ENCODE assay signal across 12 cellular contexts in genomic region chr15:69668049-69668705, GRCh38.
DNase-seq lines count a peak whose midpoint lies in the region; ATAC-seq and TF ChIP-seq lines count a peak whose summit lies in the region.
"Had no signal": no experiment of that assay in that cellular context is flagged by ENCODE, and none has a peak within 500 bp of the region (broad histone marks: within the 10 kb centered on the region; RNA-seq: fewer than 3 reads in every experiment).

No MANE protein-coding gene starts in this region.

- intact Hi-C loops in mucosa of descending colon (cut with DNase I, micrococcal nuclease) = no loop called here
- intact Hi-C loops in testis (cut with DNase I; ENCODE audit: low total_unique reads) = no loop called here

- peaks cover 0 to 2% (median 0%) of the 10 kb centered on the region in 3 donors for H3K36me3 Mint-ChIP-seq in CD8-positive, alpha-beta memory T cell

- H3K27me3 ChIP-seq in CD8-positive, alpha-beta memory T cell (ENCODE audit: insufficient read depth, low read length, poor library complexity, severe bottlenecking) = no peaks in the 10 kb centered on the region
- no peaks in the 10 kb centered on the region for H3K27me3 ChIP-seq in testis

- H3K9me3 Mint-ChIP-seq in CD8-positive, alpha-beta memory T cell = no peaks in the 10 kb centered on the region

- H3K27ac ChIP-seq in CD8-positive, alpha-beta memory T cell (ENCODE audit: low read depth, low read length) = no peak overlapping the region
- H3K27ac ChIP-seq in testis = no peak overlapping the region

- CTCF ChIA-PET in CD8-positive, alpha-beta memory T cell (lab: Charles Lee) = interaction anchor here (1.0 to 1.5 kb wide), 3 partner anchors 53 to 824 kb away, joined by 3 to 4 read pairs (median 3); no protein-coding TSS in a partner anchor
- CTCF ChIA-PET in HEK293T (lab: Yijun Ruan, JAX) = no interaction called here

- H3K27me3 Mint-ChIP-seq in CD8-positive, alpha-beta memory T cell = peaks cover 0 to 2% of the 10 kb centered on the region in 2 donors

- ATAC-seq in GM21423 (IDR thresholded peaks at IDR 0.05; ENCODE audit: unreplicated experiment) (peak; percentile 9), mucosa of descending colon (peak; percentile 22)

- POLR2A ChIA-PET in CD8-positive, alpha-beta memory T cell (lab: Charles Lee) = interaction anchor here (1.5 to 2.8 kb wide), 2 partner anchors 46 to 52 kb away, joined by 4 to 13 read pairs; no protein-coding TSS in a partner anchor
- POLR2A ChIA-PET in HEK293T (lab: Yijun Ruan, JAX) = no interaction called here

- WGBS in testis, 2 donors = 83 to 88% methylated on average over 5 to 6 of the region's 6 CpGs

- no peaks in the 10 kb centered on the region for H3K9me3 ChIP-seq in CD8-positive, alpha-beta memory T cell (ENCODE audit: low read length)
- H3K9me3 ChIP-seq in mucosa of descending colon (no peaks in the 10 kb centered on the region), testis (no peaks in the 10 kb centered on the region)

- H3K36me3 ChIP-seq in CD8-positive, alpha-beta memory T cell (ENCODE audit: insufficient read depth, low read length) = no peaks in the 10 kb centered on the region
- no peaks in the 10 kb centered on the region for H3K36me3 ChIP-seq in mucosa of descending colon (ENCODE audit: low read depth)
- H3K36me3 ChIP-seq in testis (ENCODE audit: low read depth, missing control alignments) = no peaks in the 10 kb centered on the region

- DNase-seq in CD8-positive, alpha-beta memory T cell = peak in 1 of 5 donors; percentile 10
- DNase-seq in RPMI8226 = peak; percentile 90
- peak in 1 of 3 donors; percentile 2 for DNase-seq in mucosa of descending colon
- no peak for DNase-seq in HEK293T (ENCODE audit: extremely low spot score)
- DNase-seq in NCI-H226 = no peak
- no peak for DNase-seq in NCI-H2227 treated with DMSO at 0.1 percent for 48 hours (lab: John Stamatoyannopoulos, UW)
- no peak for DNase-seq in testis
- DNase-seq: activated T-cell treated with anti-CD3 and anti-CD28 coated beads, Interleukin-2, amount 50 U/mL, for 1 hour; caudate nucleus; NCI-H774; T1000 had no signal

- H3K27ac Mint-ChIP-seq in CD8-positive, alpha-beta memory T cell = peak overlapping the region; percentile 40 to 95 (median 82)

- peak overlapping the region in 6 of 7 donors; percentile 66 to 82 (median 78) for H3K4me3 Mint-ChIP-seq in CD8-positive, alpha-beta memory T cell

- no peak for TF ChIP-seq CTCF in mucosa of descending colon (IDR thresholded peaks at IDR 0.05)
- TF ChIP-seq CTCF in testis (IDR thresholded peaks at IDR 0.05) = no peak

- peaks cover 63 to 81% (median 77%) of the 10 kb centered on the region in 3 donors for H3K4me1 Mint-ChIP-seq in CD8-positive, alpha-beta memory T cell

- no peak overlapping the region for H3K4me3 ChIP-seq in CD8-positive, alpha-beta memory T cell (ENCODE audit: low read length)
- H3K4me3 ChIP-seq in mucosa of descending colon (no peak overlapping the region), testis (no peak overlapping the region)

- H3K4me1 ChIP-seq in CD8-positive, alpha-beta memory T cell (ENCODE audit: insufficient read depth, low read length) = peaks cover 43% of the 10 kb centered on the region
- peaks cover 3% of the 10 kb centered on the region for H3K4me1 ChIP-seq in mucosa of descending colon (ENCODE audit: low read depth)
- H3K4me1 ChIP-seq in testis = peaks cover 15% of the 10 kb centered on the region

- no peak for TF ChIP-seq POLR2A in testis (IDR thresholded peaks at IDR 0.05)

TF ChIP-seq in HEK293T, 16 proteins besides CTCF, POLR2A, EP300 and RAD21:
- TF ChIP-seq FOXK2 (IDR thresholded peaks at IDR 0.05) (no peak), SP1 (IDR thresholded peaks at IDR 0.05) (no peak)
